Comparison of ENCODE assay signal across 23 cellular contexts in the genomic region with DNA sequence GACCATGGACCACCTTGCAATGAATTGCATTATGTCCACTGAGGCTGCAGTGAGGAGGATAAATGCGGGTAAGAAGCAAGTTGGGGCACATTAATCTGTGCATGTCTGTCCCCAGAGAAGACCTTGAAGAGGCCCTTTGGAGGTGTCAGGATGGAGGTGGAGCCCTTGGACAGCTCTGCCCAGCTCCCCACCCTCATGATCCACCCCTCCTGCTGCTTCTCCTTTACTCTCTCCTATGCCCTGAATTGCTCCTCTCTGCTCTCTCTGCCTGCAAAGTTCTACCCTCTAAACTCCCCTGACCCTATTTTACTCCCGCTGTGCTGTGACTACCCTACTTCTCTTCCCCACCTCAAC.
DNase-seq lines count a peak whose midpoint lies in the region; ATAC-seq, FAIRE-seq and TF ChIP-seq lines count a peak whose summit lies in the region.
"Had no signal": no experiment of that assay in that cellular context is flagged by ENCODE, and none has a peak within 500 bp of the region (broad histone marks: within the 10 kb centered on the region; RNA-seq: fewer than 3 reads in every experiment).

No MANE protein-coding gene starts in this region.

- no peaks in the 10 kb centered on the region for H3K9me3 ChIP-seq in A549
- no peaks in the 10 kb centered on the region for H3K9me3 ChIP-seq in PC-3 (ENCODE audit: low read length)
- H3K9me3 ChIP-seq in osteoblast (ENCODE audit: low read depth, low read length) = no peaks in the 10 kb centered on the region
- H3K9me3 ChIP-seq: SJCRH30 had no signal

- no peak overlapping the region for H3K4me3 Mint-ChIP-seq in chondrocyte (ENCODE audit: unreplicated experiment)
- H3K4me3 Mint-ChIP-seq: CD14-positive monocyte had no signal

- no peaks in the 10 kb centered on the region for H3K27me3 ChIP-seq in PC-3 (ENCODE audit: low read length)
- H3K27me3 ChIP-seq in osteoblast (ENCODE audit: insufficient read depth, low read length) = no peaks in the 10 kb centered on the region

- no TSS peak for BruUV-seq in PC-3 (replicated peaks; lab: Mats Ljungman, UMichigan)

- H3K9me2 ChIP-seq in PC-3 (replicated peaks; ENCODE audit: low read length) = no peaks in the 10 kb centered on the region

- no peak for TF ChIP-seq POLR2A in A549 (IDR thresholded peaks at IDR 0.05; ENCODE audit: low read length)
- no peak for TF ChIP-seq POLR2A in GM12891 (IDR thresholded peaks at IDR 0.05; ENCODE audit: low read depth, low read length)

- H3K27ac ChIP-seq in A549 = peak overlapping the region; percentile 89 to 97
- H3K27ac ChIP-seq in PC-3 (ENCODE audit: low read length) = peak overlapping the region; percentile 95
- H3K27ac ChIP-seq in osteoblast (ENCODE audit: low read depth, low read length) = peak overlapping the region; percentile 48
- H3K27ac ChIP-seq: HL-60, SJCRH30 had no signal

- intact Hi-C loops in PC-3 (cut with micrococcal nuclease) = loop anchor here (1.0 to 10.0 kb wide), 8 partner anchors 35 to 1072 kb away; partner anchors contain the start of gene PLPP3

- H3K36me3 Mint-ChIP-seq in chondrocyte (ENCODE audit: low read depth) = no peaks in the 10 kb centered on the region
- H3K36me3 Mint-ChIP-seq: CD14-positive monocyte had no signal

- 53% methylated on average over 2 of the region's 2 CpGs for WGBS in A549 (ENCODE audit: missing lambda C conversion rate)

- no peaks in the 10 kb centered on the region for H3K27me3 Mint-ChIP-seq in chondrocyte (ENCODE audit: low read depth)

- H3K36me3 ChIP-seq in PC-3 (ENCODE audit: low read depth, low read length) (no peaks in the 10 kb centered on the region), osteoblast (ENCODE audit: insufficient read depth, low read length) (no peaks in the 10 kb centered on the region)
- H3K36me3 ChIP-seq: SJCRH30 had no signal

- peak overlapping the region; percentile 89 for H3K4me2 ChIP-seq in A549
- H3K4me2 ChIP-seq in PC-3 (ENCODE audit: low read length) = peak overlapping the region; percentile 78
- H3K4me2 ChIP-seq in osteoblast (ENCODE audit: insufficient read depth, low read length) = peak overlapping the region; percentile 61

- CTCF ChIA-PET in A549 (lab: Yijun Ruan, JAX) (interaction anchor here (1.4 to 2.1 kb wide), 2 partner anchors 63 to 1072 kb away, joined by 6 read pairs; partner anchors contain the start of gene PLPP3), PC-3 (lab: Charles Lee) (interaction anchor here (0.9 to 1.5 kb wide), 5 partner anchors 34 to 1072 kb away, joined by 3 to 7 read pairs (median 6); partner anchors contain the start of gene PLPP3)

- H4K20me1 ChIP-seq in PC-3 (ENCODE audit: low read length) = no peaks in the 10 kb centered on the region
- H4K20me1 ChIP-seq in osteoblast (ENCODE audit: insufficient read depth, low read length) = no peaks in the 10 kb centered on the region

- POLR2A ChIA-PET in A549 (lab: Yijun Ruan, JAX) (interaction anchor here (1.0 to 1.8 kb wide), 4 partner anchors 59 to 1072 kb away, joined by 3 to 9 read pairs (median 4); partner anchors contain the start of gene PLPP3), PC-3 (lab: Charles Lee; ENCODE audit: unreplicated experiment) (interaction anchor here (0.6 kb wide), 1 partner anchor 1072 kb away, joined by 5 read pairs; the partner anchor contains the start of gene PLPP3)

- H3F3A ChIP-seq in PC-3 (ENCODE audit: low read length, unreplicated experiment) = no peaks in the 10 kb centered on the region

- TF ChIP-seq RAD21 in A549 (conservative IDR thresholded peaks at IDR 0.05 in 1 of 2, IDR thresholded peaks at IDR 0.05 in 1 of 2) = no peak

- TF ChIP-seq EP300 in A549 (IDR thresholded peaks at IDR 0.05) = no peak

- H3K4me1 Mint-ChIP-seq in chondrocyte (ENCODE audit: low read depth) = peaks cover 44% of the 10 kb centered on the region
- H3K4me1 Mint-ChIP-seq: CD14-positive monocyte had no signal

- in situ Hi-C loops in ACHN (cut with HindIII; ENCODE audit: low pct_ligation_motif_present, low pct_unique_long_range_greater_than_20kb, low sequenced_read_pairs) = no loop called here

- H3K9ac ChIP-seq in PC-3 (ENCODE audit: low read length) = peak overlapping the region; percentile 76

- H3K9me3 Mint-ChIP-seq in chondrocyte (ENCODE audit: low read depth) = no peaks in the 10 kb centered on the region

- TF ChIP-seq CTCF in A549 (IDR thresholded peaks at IDR 0.05) = no peak
- TF ChIP-seq CTCF in PC-3 (conservative IDR thresholded peaks at IDR 0.05; ENCODE audit: low read depth, low read length) = no peak
- no peak for TF ChIP-seq CTCF in chondrocyte (IDR thresholded peaks at IDR 0.05)
- no peak for TF ChIP-seq CTCF in osteoblast (IDR thresholded peaks at IDR 0.05; ENCODE audit: extremely low read depth, low read depth, low read length)

- H3K79me2 ChIP-seq in PC-3 (ENCODE audit: low read length) (no peaks in the 10 kb centered on the region), osteoblast (ENCODE audit: insufficient read depth, low read length) (no peaks in the 10 kb centered on the region)

- H3K4me3 ChIP-seq in A549 (peak overlapping the region; percentile 26; the same call in 1 of the 3 replicates), PC-3 (ENCODE audit: low read length) (peak overlapping the region; percentile 14; the same call in 1 of the 2 replicates), osteoblast (ENCODE audit: insufficient read depth, low read length) (no peak overlapping the region)
- H3K4me3 ChIP-seq: SJCRH30 had no signal

- H2AFZ ChIP-seq in PC-3 (ENCODE audit: low read length) (0 out of 2 replicates have a peak overlapping the region, but pooled peaks have one; percentile 21), osteoblast (ENCODE audit: low read length) (peak overlapping the region; percentile 33)

- H3K27ac Mint-ChIP-seq in chondrocyte (ENCODE audit: unreplicated experiment) = peak overlapping the region; percentile 94
- H3K27ac Mint-ChIP-seq: CD14-positive monocyte had no signal

- DNase-seq in A549 (ENCODE audit: low read depth in 1 of 2, low spot score in 1 of 2) (peak; percentile 7 to 53), PC-3 (no peak), chondrocyte (ENCODE audit: low spot score) (no peak), osteoblast (ENCODE audit: insufficient read length, low spot score, missing footprints) (no peak), ACHN (no peak), GM12891 (ENCODE audit: insufficient read length, low spot score) (no peak)
- no peak for DNase-seq in stimulated activated CD8-positive, alpha-beta memory T cell treated with anti-CD3 and anti-CD28 coated beads, Interleukin-4, amount 100 ng/mL, for 48 hours
- DNase-seq: AML-193, DMS153, GOT3, MV-4-11, NCI-H1417 treated with DMSO at 0.1 percent for 48 hours, NCI-H2029, NCI-H2171, NCI-H446, NCI-H69, RPMI8226, SJCRH30 had no signal

- H3K4me1 ChIP-seq in A549 (peaks cover 58% of the 10 kb centered on the region), PC-3 (ENCODE audit: insufficient read depth, low read length) (peaks cover 49% of the 10 kb centered on the region), osteoblast (ENCODE audit: insufficient read depth, low read length) (peaks cover 32% of the 10 kb centered on the region)
- H3K4me1 ChIP-seq: SJCRH30 had no signal

- ATAC-seq in A549 (peak; percentile 68), PC-3 (peak; percentile 11), GM19023 (IDR thresholded peaks at IDR 0.05; ENCODE audit: unreplicated experiment) (no peak)

- FAIRE-seq in A549 (lab: Jason Lieb, UNC) (no peak), GM12891 (lab: Jason Lieb, UNC) (no peak)
- FAIRE-seq: A204.1, HTR-8/SVneo had no signal

TF ChIP-seq in A549, 52 proteins besides CTCF, POLR2A, EP300 and RAD21 (continues in another document):
- TF ChIP-seq FOSB (CRISPR knock-in tag; IDR thresholded peaks at IDR 0.05) (no peak), E2F6 (IDR thresholded peaks at IDR 0.05; ENCODE audit: borderline replicate concordance, low read depth) (no peak), NR3C1 (IDR thresholded peaks at IDR 0.05) (no peak), HDAC2 (IDR thresholded peaks at IDR 0.05) (no peak), SMC3 (IDR thresholded peaks at IDR 0.05) (no peak), GATA3 (IDR thresholded peaks at IDR 0.05; ENCODE audit: borderline replicate concordance) (no peak), RCOR1 (IDR thresholded peaks at IDR 0.05; ENCODE audit: low read depth, low read length) (no peak), SREBF2 (IDR thresholded peaks at IDR 0.05) (no peak), MAZ (IDR thresholded peaks at IDR 0.05; ENCODE audit: borderline replicate concordance, low read depth, low read length) (no peak), ESRRA (IDR thresholded peaks at IDR 0.05; ENCODE audit: borderline replicate concordance, low read length) (no peak), RARB (CRISPR knock-in tag; IDR thresholded peaks at IDR 0.05) (no peak), NPAS2 (CRISPR knock-in tag; IDR thresholded peaks at IDR 0.05; ENCODE audit: borderline replicate concordance) (no peak)

TF ChIP-seq in GM12891, 5 proteins besides CTCF, POLR2A, EP300 and RAD21:
- no peak for TF ChIP-seq PAX5 (IDR thresholded peaks at IDR 0.05; ENCODE audit: insufficient read depth, low read length, severe bottlenecking)
- no peak for TF ChIP-seq SPI1 (IDR thresholded peaks at IDR 0.05; ENCODE audit: low read depth, low read length)
- TF ChIP-seq POU2F2 (IDR thresholded peaks at IDR 0.05; ENCODE audit: low read depth, low read length) = no peak
- TF ChIP-seq TAF1 (IDR thresholded peaks at IDR 0.05; ENCODE audit: low read depth, low read length) = no peak
- TF ChIP-seq POLR2AphosphoS5 (IDR thresholded peaks at IDR 0.05; ENCODE audit: low read depth, low read length) = no peak
TF ChIP-seq in GM12891: peak in this region for 0.

Comparison
In these comparisons a context has a peak if more than half of its experiments do, and no peak if none do; other contexts are left out.
1. DNase-seq: peak in A549 (2 of 2); none in PC-3 (single experiment), chondrocyte (single experiment), osteoblast (single experiment), ACHN (single experiment), stimulated activated CD8-positive, alpha-beta memory T cell treated with anti-CD3 and anti-CD28 coated beads, Interleukin-4, amount 100 ng/mL, for 48 hours (single experiment) and GM12891 (single experiment).
2. Peak in every context shown above with its lines, with median percentiles within 50 percentile points of each other: H3K27ac ChIP-seq and H3K4me2 ChIP-seq.